ENCODE assay signal across 2 cellular contexts in the genomic region with DNA sequence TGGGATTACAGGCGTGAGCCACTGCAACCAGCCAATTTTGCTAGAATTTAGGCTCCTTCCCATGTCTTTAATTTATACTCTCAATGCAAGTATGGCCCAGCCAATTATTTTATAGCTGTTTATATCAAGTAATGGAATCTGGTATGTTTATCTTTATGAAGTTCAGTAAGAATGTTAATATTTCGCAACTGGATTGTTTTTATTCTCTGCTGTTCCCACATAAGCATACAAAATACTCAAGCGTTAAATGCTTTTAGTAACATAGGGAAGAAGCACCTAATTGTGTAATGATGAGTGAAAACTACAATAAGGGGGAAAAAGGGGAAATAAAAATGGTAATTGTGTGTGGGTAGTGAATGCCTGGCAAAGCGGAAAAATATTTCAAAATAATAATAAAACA.
TF ChIP-seq lines count a peak whose summit lies in the region.

No MANE protein-coding gene starts in this region.

TF ChIP-seq in GM12891, 5 proteins besides CTCF, POLR2A, EP300 and RAD21:
- TF ChIP-seq POU2F2 (IDR thresholded peaks at IDR 0.05; ENCODE audit: low read depth, low read length) (no peak), POLR2AphosphoS5 (IDR thresholded peaks at IDR 0.05; ENCODE audit: low read depth, low read length) (no peak), TAF1 (IDR thresholded peaks at IDR 0.05; ENCODE audit: low read depth, low read length) (no peak), PAX5 (IDR thresholded peaks at IDR 0.05; ENCODE audit: insufficient read depth, low read length, severe bottlenecking) (no peak), SPI1 (IDR thresholded peaks at IDR 0.05; ENCODE audit: low read depth, low read length) (no peak)
TF ChIP-seq in GM12891: peak in this region for 0.

TF ChIP-seq in H1, 55 proteins besides CTCF, POLR2A, EP300 and RAD21:
- TF ChIP-seq BRCA1 (IDR thresholded peaks at IDR 0.05; ENCODE audit: low read depth, low read length) (no peak), GTF2F1 (IDR thresholded peaks at IDR 0.05; ENCODE audit: borderline replicate concordance, low read depth, low read length) (no peak), CEBPB (IDR thresholded peaks at IDR 0.05; ENCODE audit: low read depth, low read length) (0 out of 2 replicates have a peak, but pooled peaks have one; percentile 32), RBBP5 (IDR thresholded peaks at IDR 0.05; ENCODE audit: borderline replicate concordance, low read depth, low read length) (no peak), CHD1 (IDR thresholded peaks at IDR 0.05; ENCODE audit: low read depth, low read length) (no peak)
